17 cellular contexts compared by ENCODE assay signal in the genomic region with DNA sequence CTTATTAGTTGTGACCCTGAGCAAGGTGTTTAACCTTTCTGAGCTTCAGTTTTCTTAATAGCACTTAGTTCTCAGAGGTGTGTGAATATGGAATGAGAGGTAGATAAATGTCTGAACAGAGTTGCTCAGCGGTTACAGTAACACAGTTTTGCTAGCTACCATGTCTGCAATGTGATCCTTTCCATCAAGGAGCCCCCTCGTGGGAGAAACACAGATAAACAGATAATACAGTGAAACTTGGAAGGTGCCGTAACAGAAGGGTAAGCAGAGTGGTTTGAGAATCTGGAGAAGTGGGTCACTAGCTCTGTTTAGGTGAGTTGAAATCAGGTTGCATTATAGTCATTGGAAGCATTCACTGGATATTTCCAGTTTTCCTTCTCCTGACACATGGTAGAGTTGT. TPM values are rescaled to one million over a fixed set of nuclear protein-coding genes. Genes with fewer than 3 reads are reported as not detected.
DNase-seq lines count a peak whose midpoint lies in the region; ATAC-seq and TF ChIP-seq lines count a peak whose summit lies in the region.
"Had no signal": no experiment of that assay in that cellular context is flagged by ENCODE, and none has a peak within 500 bp of the region (broad histone marks: within the 10 kb centered on the region; RNA-seq: fewer than 3 reads in every experiment).

No MANE protein-coding gene starts in this region.

- H3K4me1 ChIP-seq in right atrium auricular region (peaks cover 0 to 12% of the 10 kb centered on the region in 2 donors), right cardiac atrium (ENCODE audit: control insufficient read depth, insufficient read depth, low read length) (no peaks in the 10 kb centered on the region), OCI-LY7 (ENCODE audit: insufficient read depth, low read length, poor library complexity, severe bottlenecking) (no peaks in the 10 kb centered on the region), ascending aorta (no peaks in the 10 kb centered on the region)

- 66% methylated on average over 3 of the region's 3 CpGs for WGBS in right cardiac atrium

- H3K27me3 ChIP-seq in right atrium auricular region (no peaks in the 10 kb centered on the region), right cardiac atrium (ENCODE audit: control insufficient read depth, insufficient read depth) (no peaks in the 10 kb centered on the region), ascending aorta (no peaks in the 10 kb centered on the region)

- H3K9me3 ChIP-seq in right atrium auricular region = no peaks in the 10 kb centered on the region
- H3K9me3 ChIP-seq in right cardiac atrium (ENCODE audit: control insufficient read depth, low read length) = no peaks in the 10 kb centered on the region
- no peaks in the 10 kb centered on the region for H3K9me3 ChIP-seq in OCI-LY7 (ENCODE audit: low read length)
- H3K9me3 ChIP-seq in ascending aorta = peaks cover 0 to 19% of the 10 kb centered on the region in 2 donors
- H3K9me3 ChIP-seq: heart right ventricle had no signal

- TF ChIP-seq CTCF in right atrium auricular region (IDR thresholded peaks at IDR 0.05) (no peak), OCI-LY7 (conservative IDR thresholded peaks at IDR 0.05; ENCODE audit: low read length) (0 out of 2 replicates have a peak, but pooled peaks have one; percentile 17), epithelial cell of proximal tubule (conservative IDR thresholded peaks at IDR 0.05; ENCODE audit: low read depth, low read length) (peak; percentile 42), ascending aorta (IDR thresholded peaks at IDR 0.05) (no peak)

- H3K79me2 ChIP-seq in OCI-LY7 (ENCODE audit: insufficient read depth, low read depth, low read length) = no peaks in the 10 kb centered on the region

- no peak overlapping the region for H3K27ac ChIP-seq in right atrium auricular region
- no peak overlapping the region for H3K27ac ChIP-seq in right cardiac atrium (ENCODE audit: low read length)
- H3K27ac ChIP-seq in OCI-LY7 (ENCODE audit: low read depth, low read length, poor library complexity, severe bottlenecking) = no peak overlapping the region
- no peak overlapping the region for H3K27ac ChIP-seq in ascending aorta
- H3K27ac ChIP-seq: heart right ventricle had no signal

- no peak overlapping the region for H3K4me3 ChIP-seq in right atrium auricular region
- no peak overlapping the region for H3K4me3 ChIP-seq in right cardiac atrium (ENCODE audit: low read length)
- H3K4me3 ChIP-seq in OCI-LY7 (ENCODE audit: low read depth, low read length, poor library complexity, severe bottlenecking) = no peak overlapping the region
- H3K4me3 ChIP-seq in epithelial cell of proximal tubule (ENCODE audit: low read depth, low read length) = no peak overlapping the region
- H3K4me3 ChIP-seq in ascending aorta = no peak overlapping the region
- H3K4me3 ChIP-seq: GM23338, heart right ventricle had no signal

- no peak overlapping the region for H3K4me2 ChIP-seq in OCI-LY7 (ENCODE audit: low read length)
- H3K4me2 ChIP-seq: GM23338 had no signal

- ATAC-seq in right cardiac atrium (no peak), left colon (no peak)
- ATAC-seq: activated naive CD4-positive, alpha-beta T cell treated with anti-CD3 and anti-CD28 coated beads, Interleukin-2, amount 50 U/mL, for 72 hours; GM23338; heart right ventricle had no signal

- H2AFZ ChIP-seq in OCI-LY7 (ENCODE audit: low read length) = no peak overlapping the region
- H2AFZ ChIP-seq: GM23338 had no signal

- no TSS peak for BruUV-seq in OCI-LY7 (replicated peaks; lab: Mats Ljungman, UMichigan)

- peak; percentile 2 for DNase-seq in right atrium auricular region (ENCODE audit: low spot score)
- DNase-seq in right cardiac atrium = no peak
- DNase-seq in OCI-LY7 (ENCODE audit: low spot score) = no peak
- DNase-seq in epithelial cell of proximal tubule (ENCODE audit: low read depth) = no peak
- DNase-seq in ascending aorta (ENCODE audit: low spot score in 2 of 2) = no peak
- DNase-seq in putamen (ENCODE audit: low spot score) = no peak
- DNase-seq in RPMI8226 = no peak
- no peak for DNase-seq in left colon
- DNase-seq: activated CD4-positive, alpha-beta T cell treated with anti-CD3 and anti-CD28 coated beads, Interleukin-2, amount 10 ng/mL, durations not matched to agents 24 days and 14 days; Calu3; heart right ventricle; MV-4-11; nucleus accumbens; stimulated activated CD4-positive, alpha-beta T cell treated with anti-CD3 and anti-CD28 coated beads, Interleukin-4, amount 100 ng/mL, for 24 hours; stimulated activated CD8-positive, alpha-beta memory T cell treated with anti-CD3 and anti-CD28 coated beads, Interleukin-4, amount 100 ng/mL, for 48 hours had no signal

- no peaks in the 10 kb centered on the region for H3K9me2 ChIP-seq in OCI-LY7 (ENCODE audit: insufficient read depth, low read length)

- CTCF ChIA-PET in OCI-LY7 (lab: Charles Lee; ENCODE audit: unreplicated experiment) = no interaction called here

- intact Hi-C loops in right cardiac atrium (cut with DNase I) (no loop called here), OCI-LY7 (cut with micrococcal nuclease; ENCODE audit: unreplicated experiment) (no loop called here), ascending aorta (cut with DNase I) (no loop called here), left colon (cut with DNase I, micrococcal nuclease) (no loop called here)

- H3K36me3 ChIP-seq in right atrium auricular region = peaks cover 11% of the 10 kb centered on the region
- no peaks in the 10 kb centered on the region for H3K36me3 ChIP-seq in OCI-LY7 (ENCODE audit: insufficient read depth, low read length)
- peaks cover under 1 to 10% of the 10 kb centered on the region in 2 donors for H3K36me3 ChIP-seq in ascending aorta

- H4K20me1 ChIP-seq in OCI-LY7 (ENCODE audit: insufficient read depth, low read length) = no peaks in the 10 kb centered on the region

- POLR2A ChIA-PET in OCI-LY7 (lab: Charles Lee) = no interaction called here

RNA-seq across cellular contexts. Expression of a gene that starts 38.9 kb away (rescaled TPM):
- 10 to 100 TPM; 21.2 to 57.6 TPM for total RNA-seq in right atrium auricular region
- 10 to 100 TPM; 10.8 to 28.4 (median 14.6) TPM for total RNA-seq in right cardiac atrium
- 7.4 TPM for polyA plus RNA-seq in right cardiac atrium
- total RNA-seq in OCI-LY7 (2014; rRNA removed; shearing (Covaris generic)) = 0.63 and 0.77 TPM in 2 replicates
- total RNA-seq in OCI-LY7 (2022) = 2.7 and 2.9 TPM in 2 replicates
- total RNA-seq in epithelial cell of proximal tubule = 14.0 and 14.5 TPM in 2 replicates
- 42.4 TPM for total RNA-seq in ascending aorta
- 10 to 100 TPM; 11.4 to 17.9 TPM for total RNA-seq in left colon

Comparison
In these comparisons a context has a peak if more than half of its experiments do, and no peak if none do; other contexts are left out.
1. CTCF ChIP-seq: peak in OCI-LY7 (single experiment) and epithelial cell of proximal tubule (single experiment); none in right atrium auricular region (0 of 2) and ascending aorta (0 of 3).